1 cellular context compared by ENCODE assay signal in genomic region chr7:111958889-111959288, GRCh38.
TF ChIP-seq lines count a peak whose summit lies in the region.

No MANE protein-coding gene starts in this region.

TF ChIP-seq in HEK293, 187 proteins besides CTCF, POLR2A, EP300 and RAD21 (continued from another document):
- peak; percentile 53; the same call in 1 of the 2 replicates for TF ChIP-seq ZBTB44 (tag by site-specific recombination; IDR thresholded peaks at IDR 0.05)
- TF ChIP-seq WT1 (tag by site-specific recombination; IDR thresholded peaks at IDR 0.05) = peak; percentile 100
- TF ChIP-seq SP7 (tag by site-specific recombination; IDR thresholded peaks at IDR 0.05) = peak; percentile 41; the same call in 1 of the 2 replicates
- TF ChIP-seq GLIS1 (tag by site-specific recombination; IDR thresholded peaks at IDR 0.05) = peak; percentile 62
- TF ChIP-seq ZNF24 (tag by site-specific recombination; IDR thresholded peaks at IDR 0.05) = 0 out of 2 replicates have a peak, but pooled peaks have one; percentile 25
- TF ChIP-seq ZIC2 (tag by site-specific recombination; IDR thresholded peaks at IDR 0.05) = peak; percentile 58
- TF ChIP-seq ZNF843 (tag by site-specific recombination; IDR thresholded peaks at IDR 0.05) = peak; percentile 62
- TF ChIP-seq ZNF521 (tag by site-specific recombination; IDR thresholded peaks at IDR 0.05) = no peak
- TF ChIP-seq MZF1 (tag by site-specific recombination; IDR thresholded peaks at IDR 0.05; ENCODE audit: borderline replicate concordance) = 0 out of 2 replicates have a peak, but pooled peaks have one; percentile 43
- peak; percentile 63 for TF ChIP-seq SCRT2 (tag by site-specific recombination; IDR thresholded peaks at IDR 0.05)
- 0 out of 2 replicates have a peak, but pooled peaks have one; percentile 19 for TF ChIP-seq ZNF398 (tag by site-specific recombination; IDR thresholded peaks at IDR 0.05)
- TF ChIP-seq ZBTB17 (tag by site-specific recombination; IDR thresholded peaks at IDR 0.05) = peak; percentile 30; the same call in 1 of the 2 replicates
- TF ChIP-seq HOXA7 (CRISPR knock-in tag; IDR thresholded peaks at IDR 0.05; ENCODE audit: borderline replicate concordance) = no peak
- no peak for TF ChIP-seq ZNF311 (tag by site-specific recombination; IDR thresholded peaks at IDR 0.05; ENCODE audit: borderline replicate concordance)
- TF ChIP-seq ZNF561 (tag by site-specific recombination; IDR thresholded peaks at IDR 0.05; ENCODE audit: borderline replicate concordance) = 0 out of 2 replicates have a peak, but pooled peaks have one; percentile 42
- 0 out of 2 replicates have a peak, but pooled peaks have one; percentile 53 for TF ChIP-seq IKZF3 (tag by site-specific recombination; IDR thresholded peaks at IDR 0.05)
- peak; percentile 84 for TF ChIP-seq ZFHX2 (tag by site-specific recombination; conservative IDR thresholded peaks at IDR 0.05)
- 0 out of 2 replicates have a peak, but pooled peaks have one; percentile 57 for TF ChIP-seq ZBTB8A (tag by site-specific recombination; IDR thresholded peaks at IDR 0.05)
- peak; percentile 92 for TF ChIP-seq GFI1B (tag by site-specific recombination; IDR thresholded peaks at IDR 0.05)
- peak; percentile 89 for TF ChIP-seq PRDM6 (tag by site-specific recombination; IDR thresholded peaks at IDR 0.05)
- peak; percentile 76 for TF ChIP-seq OSR2 (tag by site-specific recombination; IDR thresholded peaks at IDR 0.05)
- no peak for TF ChIP-seq ZSCAN23 (tag by site-specific recombination; IDR thresholded peaks at IDR 0.05)
- TF ChIP-seq EGR2 (tag by site-specific recombination; IDR thresholded peaks at IDR 0.05; ENCODE audit: low read depth) = peak; percentile 74
- TF ChIP-seq SETDB1 (IDR thresholded peaks at IDR 0.05; ENCODE audit: insufficient read length, low read length) = no peak
- peak; percentile 32; the same call in 1 of the 2 replicates for TF ChIP-seq PATZ1 (tag by site-specific recombination; IDR thresholded peaks at IDR 0.05)
- peak; percentile 55; the same call in 1 of the 2 replicates for TF ChIP-seq KLF17 (tag by site-specific recombination; IDR thresholded peaks at IDR 0.05)
- TF ChIP-seq FEZF1 (tag by site-specific recombination; IDR thresholded peaks at IDR 0.05) = peak; percentile 81
- no peak for TF ChIP-seq ZNF580 (tag by site-specific recombination; IDR thresholded peaks at IDR 0.05)
